27 cellular contexts compared by ENCODE assay signal in genomic region chr12:2113501-2113912, GRCh38.
DNase-seq lines count a peak whose midpoint lies in the region; ATAC-seq and TF ChIP-seq lines count a peak whose summit lies in the region.
"Had no signal": no experiment of that assay in that cellular context is flagged by ENCODE, and none has a peak within 500 bp of the region (broad histone marks: within the 10 kb centered on the region; RNA-seq: fewer than 3 reads in every experiment).

No MANE protein-coding gene starts in this region.

- TF ChIP-seq CTCF in left ventricle myocardium inferior (IDR thresholded peaks at IDR 0.05; ENCODE audit: borderline replicate concordance) = no peak

- ATAC-seq in Right ventricle myocardium inferior (peak; percentile 79), HG02885 (IDR thresholded peaks at IDR 0.05; ENCODE audit: poor library complexity, unreplicated experiment) (no peak), HG03280 (IDR thresholded peaks at IDR 0.05; ENCODE audit: unreplicated experiment) (no peak)
- ATAC-seq: A549; stimulated activated naive CD8-positive, alpha-beta T cell treated with anti-CD3 and anti-CD28 coated beads, Interleukin-15, Interleukin-2, amounts not matched to agents 100 U/mL and 50 U/mL, for 24 hours had no signal

- DNase-seq in Right ventricle myocardium inferior (ENCODE audit: missing footprints) = peak; percentile 82
- no peak for DNase-seq in cardiac septum (ENCODE audit: low spot score)
- DNase-seq in left ventricle myocardium inferior = peak; percentile 79
- peak; percentile 28 for DNase-seq in pons (ENCODE audit: low spot score)
- no peak for DNase-seq in RKO (ENCODE audit: low spot score)
- DNase-seq in SIG-M5 treated with dmso at 0.1 percent for 504 hours (lab: John Stamatoyannopoulos, UW; ENCODE audit: unreplicated experiment) = no peak
- DNase-seq: activated CD4-positive, alpha-beta T cell treated with anti-CD3 and anti-CD28 coated beads, Interleukin-2, amount 10 ng/mL, durations not matched to agents 24 days and 14 days; activated naive CD4-positive, alpha-beta T cell treated with anti-CD3 and anti-CD28 coated beads, Interleukin-2, amount 10 ng/mL, durations not matched to agents 7 days and 5 days; amniotic stem cell; DMS79; glutamatergic neuron; GOT3; kidney glomerular epithelial cell; mesenchymal stem cell; MV-4-11; NCI-H2171 treated with DMSO at 0.1 percent for 48 hours; NCI-H526 treated with DMSO at 0.1 percent for 48 hours; occipital lobe; retina; stimulated activated naive CD8-positive, alpha-beta T cell treated with anti-CD3 and anti-CD28 coated beads, Interleukin-15, Interleukin-2, amounts not matched to agents 100 U/mL and 50 U/mL, for 24 hours; trophoblast cell had no signal

- H3K27me3 ChIP-seq in left ventricle myocardium inferior (ENCODE audit: low read depth) = no peaks in the 10 kb centered on the region
- H3K27me3 ChIP-seq: dorsolateral prefrontal cortex had no signal

- H3K36me3 ChIP-seq in left ventricle myocardium inferior = peaks cover 23% of the 10 kb centered on the region

- no peaks in the 10 kb centered on the region for H3K9me3 ChIP-seq in left ventricle myocardium inferior (replicated peaks)
- H3K9me3 ChIP-seq: A549 had no signal

- peak overlapping the region; percentile 88 for H3K27ac ChIP-seq in left ventricle myocardium inferior (replicated peaks)
- H3K27ac ChIP-seq: A549, RWPE1, VCaP had no signal

- peaks cover 97% of the 10 kb centered on the region for H3K4me1 ChIP-seq in left ventricle myocardium inferior
- H3K4me1 ChIP-seq: A549 had no signal

- H3K4me3 ChIP-seq in left ventricle myocardium inferior = no peak overlapping the region
- H3K4me3 ChIP-seq: A549, dorsolateral prefrontal cortex had no signal

- intact Hi-C loops in Right ventricle myocardium inferior (cut with DNase I) = loop anchor here (5.0 to 10.0 kb wide), 2 partner anchors 36 to 139 kb away; no protein-coding TSS in a partner anchor
- intact Hi-C loops in cardiac septum (cut with DNase I) = loop anchor here (5.0 kb wide), 1 partner anchor 36 kb away; no protein-coding TSS in a partner anchor
- intact Hi-C loops in left ventricle myocardium inferior (cut with micrococcal nuclease) = no loop called here

Comparison
In these comparisons a context has a peak if more than half of its experiments do, and no peak if none do; other contexts are left out.
1. DNase-seq: peak in Right ventricle myocardium inferior (single experiment), left ventricle myocardium inferior (single experiment) and pons (single experiment); none in cardiac septum (single experiment), RKO (single experiment) and SIG-M5 treated with dmso at 0.1 percent for 504 hours (single experiment).